ENCODE assay signal across 21 cellular contexts in the genomic region with DNA sequence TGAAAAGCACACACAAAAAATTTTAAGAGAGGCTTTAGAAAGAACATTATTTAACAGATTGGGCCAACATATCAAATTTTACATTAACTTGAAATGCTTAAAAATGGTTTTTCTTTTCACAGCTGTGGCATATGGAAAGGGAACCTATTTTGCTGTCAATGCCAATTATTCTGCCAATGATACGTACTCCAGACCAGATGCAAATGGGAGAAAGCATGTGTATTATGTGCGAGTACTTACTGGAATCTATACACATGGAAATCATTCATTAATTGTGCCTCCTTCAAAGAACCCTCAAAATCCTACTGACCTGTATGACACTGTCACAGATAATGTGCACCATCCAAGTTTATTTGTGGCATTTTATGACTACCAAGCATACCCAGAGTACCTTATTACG. TPM values are rescaled to one million over a fixed set of nuclear protein-coding genes. Genes with fewer than 3 reads are reported as not detected.
A peak's percentile ranks its signal among the peaks of the same experiment; 100 is the strongest.
DNase-seq lines count a peak whose midpoint lies in the region; ATAC-seq and TF ChIP-seq lines count a peak whose summit lies in the region.
"Had no signal": no experiment of that assay in that cellular context is flagged by ENCODE, and none has a peak within 500 bp of the region (broad histone marks: within the 10 kb centered on the region; RNA-seq: fewer than 3 reads in every experiment).

No MANE protein-coding gene starts in this region.

- TSS peak; percentile 8 for BruUV-seq in Caco-2 (replicated peaks; lab: Mats Ljungman, UMichigan)

- POLR2A ChIA-PET in Caco-2 (lab: Charles Lee): no interaction called here

- no peak overlapping the region for H3K4me3 ChIP-seq in Caco-2 (ENCODE audit: low read depth, low read length)
- H3K4me3 ChIP-seq: A549, GM12878, GM23248 had no signal

- H3K4me3 Mint-ChIP-seq in Caco-2 (ENCODE audit: unreplicated experiment) (no peak overlapping the region), endothelial cell (ENCODE audit: unreplicated experiment) (no peak overlapping the region)
- no peak overlapping the region for H3K4me3 Mint-ChIP-seq in stimulated activated memory B cell treated with anti-CD40 and anti-IgM and Interleukin-4, amounts not matched to agents 10 μg/mL and 1 μg/mL and 100 μg/mL, for 72 hours
- H3K4me3 Mint-ChIP-seq: CD4-positive, alpha-beta memory T cell had no signal

- intact Hi-C loops in Caco-2 (cut with micrococcal nuclease; ENCODE audit: unreplicated experiment): no loop called here

- H3K27me3 ChIP-seq in Caco-2 (replicated peaks; ENCODE audit: control insufficient read depth, insufficient read depth, low read length): no peaks in the 10 kb centered on the region

- DNase-seq in Caco-2 (no peak), SK-N-DZ (ENCODE audit: low spot score) (peak; percentile 80), KG1 (lab: John Stamatoyannopoulos, UW) (no peak), DMS 273 (lab: John Stamatoyannopoulos, UW; ENCODE audit: unreplicated experiment) (no peak), endothelial cell (ENCODE audit: low spot score) (no peak)
- DNase-seq: 8988T; ACHN; AML-193; C1 segment of cervical spinal cord; CD4-positive, alpha-beta memory T cell; COR-L47; DMS 273 treated with DMSO at 0.1 percent for 48 hours; DMS79; EL; GDM1; GM23248; H7; HCEC 1CT had no signal

- H3K27ac Mint-ChIP-seq in Caco-2 (ENCODE audit: unreplicated experiment) (no peak overlapping the region), endothelial cell (ENCODE audit: unreplicated experiment) (no peak overlapping the region)
- peak overlapping the region; percentile 35 for H3K27ac Mint-ChIP-seq in stimulated activated memory B cell treated with anti-CD40 and anti-IgM and Interleukin-4, amounts not matched to agents 10 μg/mL and 1 μg/mL and 100 μg/mL, for 72 hours

- H3K36me3 Mint-ChIP-seq in Caco-2 (ENCODE audit: insufficient read depth, unreplicated experiment) (peaks cover 19% of the 10 kb centered on the region), endothelial cell (ENCODE audit: low read depth, unreplicated experiment) (peaks cover 45% of the 10 kb centered on the region)
- H3K36me3 Mint-ChIP-seq in stimulated activated memory B cell treated with anti-CD40 and anti-IgM and Interleukin-4, amounts not matched to agents 10 μg/mL and 1 μg/mL and 100 μg/mL, for 72 hours: peaks cover 64% of the 10 kb centered on the region

- no peaks in the 10 kb centered on the region for H3K27me3 Mint-ChIP-seq in Caco-2 (ENCODE audit: insufficient read depth, unreplicated experiment)
- no peaks in the 10 kb centered on the region for H3K27me3 Mint-ChIP-seq in stimulated activated memory B cell treated with anti-CD40 and anti-IgM and Interleukin-4, amounts not matched to agents 10 μg/mL and 1 μg/mL and 100 μg/mL, for 72 hours
- no peaks in the 10 kb centered on the region for H3K27me3 Mint-ChIP-seq in endothelial cell (ENCODE audit: unreplicated experiment)
- H3K27me3 Mint-ChIP-seq: CD4-positive, alpha-beta memory T cell had no signal

- ATAC-seq in stimulated activated memory B cell treated with anti-CD40 and anti-IgM and Interleukin-4, amounts not matched to agents 10 μg/mL and 1 μg/mL and 100 μg/mL, for 72 hours: no peak

- no peaks in the 10 kb centered on the region for H3K4me1 ChIP-seq in Caco-2

- H3K36me3 ChIP-seq in Caco-2 (ENCODE audit: control insufficient read depth, insufficient read depth, low read length): no peaks in the 10 kb centered on the region; the same call in 1 of the 2 replicates

- H3K4me1 Mint-ChIP-seq in Caco-2 (ENCODE audit: low read depth, unreplicated experiment) (peaks cover 7% of the 10 kb centered on the region), endothelial cell (ENCODE audit: unreplicated experiment) (no peaks in the 10 kb centered on the region)
- H3K4me1 Mint-ChIP-seq in stimulated activated memory B cell treated with anti-CD40 and anti-IgM and Interleukin-4, amounts not matched to agents 10 μg/mL and 1 μg/mL and 100 μg/mL, for 72 hours: no peaks in the 10 kb centered on the region

- CTCF ChIA-PET in Caco-2 (lab: Charles Lee): no interaction called here

- H3K9me3 Mint-ChIP-seq in Caco-2 (ENCODE audit: unreplicated experiment) (peaks cover 10% of the 10 kb centered on the region), endothelial cell (ENCODE audit: unreplicated experiment) (peaks cover 6% of the 10 kb centered on the region)
- peaks cover 3% of the 10 kb centered on the region for H3K9me3 Mint-ChIP-seq in stimulated activated memory B cell treated with anti-CD40 and anti-IgM and Interleukin-4, amounts not matched to agents 10 μg/mL and 1 μg/mL and 100 μg/mL, for 72 hours

- no peak for TF ChIP-seq CTCF in Caco-2 (IDR thresholded peaks at IDR 0.05; ENCODE audit: insufficient read depth in 1 of 2, low read depth in 1 of 2, low read length in 1 of 2, severe bottlenecking in 1 of 2, unreplicated experiment in 1 of 2)
- TF ChIP-seq CTCF in endothelial cell (IDR thresholded peaks at IDR 0.05; ENCODE audit: unreplicated experiment): no peak

- no peaks in the 10 kb centered on the region for H3K9me3 ChIP-seq in Caco-2
- H3K9me3 ChIP-seq: A549 had no signal

RNA-seq across cellular contexts. Expression of a gene that starts 47.5 kb away (rescaled TPM):
- total RNA-seq in Caco-2 (2022): 23.8 and 27.2 TPM in 2 replicates
- 0.12 and 0.20 TPM in 2 replicates for polyA plus RNA-seq in SK-N-DZ (2014; cell fraction: cytosol; rRNA removed)
- polyA plus RNA-seq in SK-N-DZ (2014; cell fraction: nucleus; rRNA removed): 0.11 and 0.16 TPM in 2 replicates
- 41.9 TPM for total RNA-seq in endothelial cell (ENCODE audit: unreplicated experiment)
